ENCODE assay signal across 35 cellular contexts in the genomic region with DNA sequence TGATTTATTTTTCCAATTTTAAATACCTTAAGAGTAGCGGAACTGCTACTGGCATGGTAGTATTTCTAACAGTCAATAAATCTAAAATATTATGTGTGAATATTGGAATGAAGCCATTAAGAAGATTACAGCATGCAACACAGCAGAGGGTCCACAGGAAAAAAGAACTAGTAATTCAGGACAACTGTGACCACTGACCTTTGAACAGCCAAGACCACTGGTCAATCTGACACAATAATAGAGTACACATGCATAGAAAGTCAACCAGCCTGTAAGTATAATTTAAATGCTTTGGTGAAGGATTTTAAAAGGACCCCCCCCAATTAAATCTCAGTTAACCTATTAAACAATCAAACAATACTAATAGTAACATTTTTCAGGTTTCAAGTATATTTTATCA.
"Had no signal": no experiment of that assay in that cellular context is flagged by ENCODE, and none has a peak within 500 bp of the region (broad histone marks: within the 10 kb centered on the region; RNA-seq: fewer than 3 reads in every experiment).

No MANE protein-coding gene starts in this region.

- H3K27ac ChIP-seq: KMS-11 had no signal

- H3K4me2 ChIP-seq: KMS-11 had no signal

- DNase-seq: Karpas-422, Kasumi-1, MG63, MM.1S, MV-4-11, NCI-H1048, NCI-H1092, NCI-H1092 treated with DMSO at 0.1 percent for 48 hours, NCI-H1105, NCI-H1105 treated with DMSO at 0.1 percent for 48 hours, NCI-H1417, NCI-H1417 treated with DMSO at 0.1 percent for 48 hours, NCI-H1436, NCI-H1436 treated with DMSO at 0.1 percent for 48 hours, NCI-H146, NCI-H1694, NCI-H1694 treated with DMSO at 0.1 percent for 48 hours, NCI-H187, NCI-H187 treated with DMSO at 0.1 percent for 48 hours, NCI-H1930, NCI-H2029, NCI-H2029 treated with DMSO at 0.1 percent for 48 hours, NCI-H2081, NCI-H2081 treated with DMSO at 0.1 percent for 48 hours, NCI-H2107, NCI-H2171, NCI-H2171 treated with DMSO at 0.1 percent for 48 hours, NCI-H2227 treated with DMSO at 0.1 percent for 48 hours, NCI-H226, NCI-H345, NCI-H446, NCI-H446 treated with DMSO at 0.1 percent for 48 hours, NCI-H510A, NCI-H510A treated with DMSO at 0.1 percent for 48 hours had no signal

- H3K36me3 ChIP-seq: MG63 had no signal

- H3K27me3 ChIP-seq: MG63 had no signal

- H3K9me3 ChIP-seq: MG63 had no signal

- H3K9ac ChIP-seq: KMS-11 had no signal

- H3K4me3 ChIP-seq: MG63 had no signal
